In the genomic region with DNA sequence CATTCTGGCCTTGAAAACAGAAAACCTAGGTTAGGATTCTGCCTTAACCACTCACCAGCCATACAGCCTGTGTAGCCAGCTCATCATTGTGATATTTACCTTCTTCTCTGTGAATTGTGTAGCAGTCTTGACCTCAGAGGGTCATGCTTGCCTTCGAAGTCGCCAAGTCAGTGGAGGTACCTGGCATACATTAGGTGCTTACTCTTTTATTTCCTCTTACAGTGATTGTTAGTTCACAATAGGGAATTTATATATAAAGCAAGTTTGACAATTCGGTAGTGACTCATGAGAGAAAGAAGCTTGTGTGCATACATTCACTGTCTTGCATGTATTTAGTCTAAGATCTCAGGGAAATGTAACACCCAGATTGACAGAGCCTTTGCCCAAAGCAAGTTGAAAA, we compare ENCODE assay signal across 16 cellular contexts.
"Had no signal": no experiment of that assay in that cellular context is flagged by ENCODE, and none has a peak within 500 bp of the region (broad histone marks: within the 10 kb centered on the region; RNA-seq: fewer than 3 reads in every experiment).

No MANE protein-coding gene starts in this region.

- ATAC-seq: heart left ventricle; psoas muscle; sciatic nerve; stimulated activated memory B cell treated with anti-CD40 and anti-IgM and Interleukin-4, amounts not matched to agents 10 μg/mL and 1 μg/mL and 100 μg/mL, for 72 hours had no signal

- H3K4me3 ChIP-seq: dorsolateral prefrontal cortex, heart left ventricle, psoas muscle, spleen, tibial artery had no signal

- H3K27me3 ChIP-seq: dorsolateral prefrontal cortex, heart left ventricle, spleen, tibial artery had no signal

- H3K9me3 ChIP-seq: heart left ventricle, psoas muscle, spleen, tibial artery had no signal

- H3K4me1 ChIP-seq: psoas muscle, tibial artery had no signal

- DNase-seq: cortex of kidney; dorsolateral prefrontal cortex; effector memory CD4-positive, alpha-beta T cell; heart left ventricle; hippocampal formation; kidney glomerular epithelial cell; mesendoderm; naive B cell; psoas muscle; spleen; stimulated activated CD4-positive, alpha-beta T cell treated with anti-CD3 and anti-CD28 coated beads, Interleukin-15, amount 100 ng/mL, for 24 hours; stimulated activated CD4-positive, alpha-beta T cell treated with anti-CD3 and anti-CD28 coated beads, Interleukin-1b, Interleukin-23, amount 100 ng/mL, for 48 hours; stimulated activated CD4-positive, alpha-beta T cell treated with anti-CD3 and anti-CD28 coated beads, Interleukin-4, amount 100 ng/mL, for 24 hours; tibial artery had no signal

- H3K27ac ChIP-seq: dorsolateral prefrontal cortex, heart left ventricle, psoas muscle, spleen, tibial artery had no signal
